ENCODE assay signal across 2 cellular contexts in the genomic region with DNA sequence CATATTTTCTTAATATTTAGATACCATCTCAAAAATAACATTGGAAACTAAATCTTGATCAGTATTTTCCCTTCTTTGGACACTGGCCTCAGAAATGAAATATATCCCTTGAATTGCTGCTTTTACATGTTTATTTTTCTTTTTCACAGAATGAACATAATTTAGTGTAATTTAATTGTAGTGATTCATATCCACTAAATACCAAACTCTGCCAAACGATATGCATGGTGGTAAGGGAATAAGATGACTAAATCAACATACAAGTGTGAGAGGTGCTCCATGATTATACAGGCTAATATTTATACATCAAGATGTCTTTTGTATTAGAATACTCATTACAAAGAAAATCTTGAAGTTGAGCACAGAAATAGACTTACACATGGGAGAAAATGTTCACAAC.
TF ChIP-seq lines count a peak whose summit lies in the region.

No MANE protein-coding gene starts in this region.

TF ChIP-seq in SK-N-SH treated with all-trans-retinoic acid at 6 μM for 48 hours, 23 proteins besides CTCF, POLR2A, EP300 and RAD21 (continued from another document):
- TF ChIP-seq, protein P1, sequence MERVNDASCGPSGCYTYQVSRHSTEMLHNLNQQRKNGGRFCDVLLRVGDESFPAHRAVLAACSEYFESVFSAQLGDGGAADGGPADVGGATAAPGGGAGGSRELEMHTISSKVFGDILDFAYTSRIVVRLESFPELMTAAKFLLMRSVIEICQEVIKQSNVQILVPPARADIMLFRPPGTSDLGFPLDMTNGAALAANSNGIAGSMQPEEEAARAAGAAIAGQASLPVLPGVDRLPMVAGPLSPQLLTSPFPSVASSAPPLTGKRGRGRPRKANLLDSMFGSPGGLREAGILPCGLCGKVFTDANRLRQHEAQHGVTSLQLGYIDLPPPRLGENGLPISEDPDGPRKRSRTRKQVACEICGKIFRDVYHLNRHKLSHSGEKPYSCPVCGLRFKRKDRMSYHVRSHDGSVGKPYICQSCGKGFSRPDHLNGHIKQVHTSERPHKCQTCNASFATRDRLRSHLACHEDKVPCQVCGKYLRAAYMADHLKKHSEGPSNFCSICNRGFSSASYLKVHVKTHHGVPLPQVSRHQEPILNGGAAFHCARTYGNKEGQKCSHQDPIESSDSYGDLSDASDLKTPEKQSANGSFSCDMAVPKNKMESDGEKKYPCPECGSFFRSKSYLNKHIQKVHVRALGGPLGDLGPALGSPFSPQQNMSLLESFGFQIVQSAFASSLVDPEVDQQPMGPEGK (CRISPR knock-in tag; IDR thresholded peaks at IDR 0.05; ENCODE audit: borderline replicate concordance) = no peak
- TF ChIP-seq ZNF565 (CRISPR knock-in tag; conservative IDR thresholded peaks at IDR 0.05; ENCODE audit: low read depth) (no peak), ISL1 (CRISPR knock-in tag; IDR thresholded peaks at IDR 0.05) (peak; percentile 39)
- TF ChIP-seq, protein P2, sequence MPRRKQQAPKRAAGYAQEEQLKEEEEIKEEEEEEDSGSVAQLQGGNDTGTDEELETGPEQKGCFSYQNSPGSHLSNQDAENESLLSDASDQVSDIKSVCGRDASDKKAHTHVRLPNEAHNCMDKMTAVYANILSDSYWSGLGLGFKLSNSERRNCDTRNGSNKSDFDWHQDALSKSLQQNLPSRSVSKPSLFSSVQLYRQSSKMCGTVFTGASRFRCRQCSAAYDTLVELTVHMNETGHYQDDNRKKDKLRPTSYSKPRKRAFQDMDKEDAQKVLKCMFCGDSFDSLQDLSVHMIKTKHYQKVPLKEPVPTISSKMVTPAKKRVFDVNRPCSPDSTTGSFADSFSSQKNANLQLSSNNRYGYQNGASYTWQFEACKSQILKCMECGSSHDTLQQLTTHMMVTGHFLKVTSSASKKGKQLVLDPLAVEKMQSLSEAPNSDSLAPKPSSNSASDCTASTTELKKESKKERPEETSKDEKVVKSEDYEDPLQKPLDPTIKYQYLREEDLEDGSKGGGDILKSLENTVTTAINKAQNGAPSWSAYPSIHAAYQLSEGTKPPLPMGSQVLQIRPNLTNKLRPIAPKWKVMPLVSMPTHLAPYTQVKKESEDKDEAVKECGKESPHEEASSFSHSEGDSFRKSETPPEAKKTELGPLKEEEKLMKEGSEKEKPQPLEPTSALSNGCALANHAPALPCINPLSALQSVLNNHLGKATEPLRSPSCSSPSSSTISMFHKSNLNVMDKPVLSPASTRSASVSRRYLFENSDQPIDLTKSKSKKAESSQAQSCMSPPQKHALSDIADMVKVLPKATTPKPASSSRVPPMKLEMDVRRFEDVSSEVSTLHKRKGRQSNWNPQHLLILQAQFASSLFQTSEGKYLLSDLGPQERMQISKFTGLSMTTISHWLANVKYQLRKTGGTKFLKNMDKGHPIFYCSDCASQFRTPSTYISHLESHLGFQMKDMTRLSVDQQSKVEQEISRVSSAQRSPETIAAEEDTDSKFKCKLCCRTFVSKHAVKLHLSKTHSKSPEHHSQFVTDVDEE (CRISPR knock-in tag; IDR thresholded peaks at IDR 0.05) = no peak

TF ChIP-seq in SK-N-SH, 30 proteins besides CTCF, POLR2A, EP300 and RAD21 (continued from another document):
- TF ChIP-seq, protein P3, sequence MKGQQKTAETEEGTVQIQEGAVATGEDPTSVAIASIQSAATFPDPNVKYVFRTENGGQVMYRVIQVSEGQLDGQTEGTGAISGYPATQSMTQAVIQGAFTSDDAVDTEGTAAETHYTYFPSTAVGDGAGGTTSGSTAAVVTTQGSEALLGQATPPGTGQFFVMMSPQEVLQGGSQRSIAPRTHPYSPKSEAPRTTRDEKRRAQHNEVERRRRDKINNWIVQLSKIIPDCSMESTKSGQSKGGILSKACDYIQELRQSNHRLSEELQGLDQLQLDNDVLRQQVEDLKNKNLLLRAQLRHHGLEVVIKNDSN (IDR thresholded peaks at IDR 0.05; ENCODE audit: borderline replicate concordance, low read depth) = no peak
- TF ChIP-seq GABPA (IDR thresholded peaks at IDR 0.05; ENCODE audit: low read depth) (no peak), NRF1 (IDR thresholded peaks at IDR 0.05; ENCODE audit: low read depth, low read length) (no peak), EZH2phosphoT487 (IDR thresholded peaks at IDR 0.05; ENCODE audit: borderline replicate concordance, low read depth) (no peak), MXI1 (IDR thresholded peaks at IDR 0.05; ENCODE audit: low read depth, low read length) (no peak)
- TF ChIP-seq, protein P4, sequence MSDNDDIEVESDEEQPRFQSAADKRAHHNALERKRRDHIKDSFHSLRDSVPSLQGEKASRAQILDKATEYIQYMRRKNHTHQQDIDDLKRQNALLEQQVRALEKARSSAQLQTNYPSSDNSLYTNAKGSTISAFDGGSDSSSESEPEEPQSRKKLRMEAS (IDR thresholded peaks at IDR 0.05; ENCODE audit: low read depth) = no peak
